ENCODE assay signal across 32 cellular contexts in the genomic region with DNA sequence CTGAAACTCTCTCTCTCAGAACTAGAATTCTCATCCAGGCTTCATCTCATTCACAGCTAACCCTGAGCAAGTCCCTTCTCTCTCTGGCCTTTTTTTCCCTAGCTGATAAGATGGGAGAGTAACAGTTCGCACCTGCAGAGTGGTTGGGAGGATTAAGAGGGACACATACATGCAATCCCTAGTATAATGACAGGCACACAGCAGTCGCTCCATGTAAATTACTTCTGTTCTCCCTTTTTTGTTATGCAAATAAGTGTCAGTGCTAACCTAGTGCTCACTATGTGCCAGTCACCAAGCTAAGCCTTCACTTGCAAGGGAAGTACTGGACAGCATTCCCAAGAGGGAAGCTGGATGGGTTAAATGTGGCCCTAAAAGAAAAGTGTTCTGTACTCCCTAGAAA.
"Had no signal": no experiment of that assay in that cellular context is flagged by ENCODE, and none has a peak within 500 bp of the region (broad histone marks: within the 10 kb centered on the region; RNA-seq: fewer than 3 reads in every experiment).

No MANE protein-coding gene starts in this region.

- ATAC-seq: foreskin keratinocyte; gastroesophageal sphincter; heart left ventricle; left lobe of liver; mucosa of descending colon; natural killer cell treated with Interleukin-12 subunit alpha and Interleukin-12 subunit beta and Interleukin-15 and Interleukin-18, amount 100 ng/mL, for 72 hours; sciatic nerve; stimulated activated naive CD8-positive, alpha-beta T cell treated with anti-CD3 and anti-CD28 coated beads, Interleukin-15, amount 100 ng/mL, for 72 hours; upper lobe of right lung had no signal

- H2AFZ ChIP-seq: parathyroid adenoma had no signal

- H3K9me3 Mint-ChIP-seq: neural crest cell; stimulated activated naive CD8-positive, alpha-beta T cell treated with anti-CD3 and anti-CD28 coated beads, Interleukin-15, amount 100 ng/mL, for 72 hours had no signal

- DNase-seq: cortex of kidney; effector CD4-positive, alpha-beta T cell; foreskin keratinocyte; heart left ventricle; hippocampal formation; kidney; mucosa of descending colon; naive B cell; stimulated activated CD4-positive, alpha-beta T cell treated with anti-CD3 and anti-CD28 coated beads, Interleukin-12 subunit alpha, Interleukin-12 subunit beta, amount 100 ng/mL, for 4 hours; stimulated activated CD4-positive, alpha-beta T cell treated with anti-CD3 and anti-CD28 coated beads, Interleukin-1b, Interleukin-23, amount 100 ng/mL, for 48 hours; stimulated activated CD4-positive, alpha-beta T cell treated with anti-CD3 and anti-CD28 coated beads, Interleukin-4, amount 100 ng/mL, for 1 hour; stimulated activated CD8-positive, alpha-beta memory T cell treated with anti-CD3 and anti-CD28 coated beads, Interleukin-4, amount 100 ng/mL, for 48 hours; stimulated activated naive CD4-positive, alpha-beta T cell; stimulated activated naive CD8-positive, alpha-beta T cell treated with anti-CD3 and anti-CD28 coated beads, Interleukin-15, amount 100 ng/mL, for 72 hours; transverse colon; upper lobe of right lung; uterus had no signal

- H3K36me3 Mint-ChIP-seq: memory B cell; naive B cell; natural killer cell treated with Interleukin-12 subunit alpha and Interleukin-12 subunit beta and Interleukin-15 and Interleukin-18, amount 100 ng/mL, for 72 hours had no signal

- FAIRE-seq: kidney had no signal

- H3K36me3 ChIP-seq: esophagus muscularis mucosa, gastroesophageal sphincter, heart left ventricle, prostate gland, right atrium auricular region, suprapubic skin, transverse colon, upper lobe of right lung, uterus had no signal

- H3K4me1 Mint-ChIP-seq: memory B cell; naive B cell; stimulated activated naive CD8-positive, alpha-beta T cell treated with anti-CD3 and anti-CD28 coated beads, Interleukin-15, amount 100 ng/mL, for 72 hours had no signal

- H3K4me3 ChIP-seq: esophagus muscularis mucosa, gastroesophageal sphincter, heart left ventricle, lung, mucosa of descending colon, prostate gland, right atrium auricular region, smooth muscle cell, suprapubic skin, transverse colon, upper lobe of right lung, uterus had no signal

- H3K27me3 ChIP-seq: esophagus muscularis mucosa, foreskin keratinocyte, gastroesophageal sphincter, right atrium auricular region, suprapubic skin, transverse colon, upper lobe of right lung, uterus had no signal

- H3K79me2 ChIP-seq: parathyroid adenoma had no signal

- H3K4me1 ChIP-seq: esophagus muscularis mucosa, gastroesophageal sphincter, heart left ventricle, parathyroid adenoma, prostate gland, right atrium auricular region, transverse colon, upper lobe of right lung, uterus had no signal

- H3K4me3 Mint-ChIP-seq: memory B cell; mesothelial cell of epicardium; naive B cell; natural killer cell treated with Interleukin-12 subunit alpha and Interleukin-12 subunit beta and Interleukin-15 and Interleukin-18, amount 100 ng/mL, for 72 hours; neural crest cell; stimulated activated naive CD8-positive, alpha-beta T cell treated with anti-CD3 and anti-CD28 coated beads, Interleukin-15, amount 100 ng/mL, for 72 hours had no signal

- H3K27ac Mint-ChIP-seq: memory B cell; mesothelial cell of epicardium; natural killer cell treated with Interleukin-12 subunit alpha and Interleukin-12 subunit beta and Interleukin-15 and Interleukin-18, amount 100 ng/mL, for 72 hours; stimulated activated naive CD8-positive, alpha-beta T cell treated with anti-CD3 and anti-CD28 coated beads, Interleukin-15, amount 100 ng/mL, for 72 hours had no signal

- H3K4me2 ChIP-seq: smooth muscle cell had no signal

- H3K9me3 ChIP-seq: mucosa of descending colon, prostate gland, suprapubic skin, transverse colon, upper lobe of right lung, uterus had no signal

- H3K27me3 Mint-ChIP-seq: natural killer cell treated with Interleukin-12 subunit alpha and Interleukin-12 subunit beta and Interleukin-15 and Interleukin-18, amount 100 ng/mL, for 72 hours; stimulated activated naive CD8-positive, alpha-beta T cell treated with anti-CD3 and anti-CD28 coated beads, Interleukin-15, amount 100 ng/mL, for 72 hours had no signal

- H3K9ac ChIP-seq: parathyroid adenoma had no signal

- H3K27ac ChIP-seq: epithelial cell of prostate, esophagus muscularis mucosa, foreskin keratinocyte, gastroesophageal sphincter, heart left ventricle, parathyroid adenoma, prostate gland, right atrium auricular region, suprapubic skin, transverse colon, upper lobe of right lung, uterus had no signal
